Comparison of ENCODE assay signal across 8 cellular contexts in genomic region chr12:54207539-54208267, GRCh38.
A peak's percentile ranks its signal among the peaks of the same experiment; 100 is the strongest.
DNase-seq lines count a peak whose midpoint lies in the region; ATAC-seq and TF ChIP-seq lines count a peak whose summit lies in the region.

No MANE protein-coding gene starts in this region.

- ATAC-seq in GM21515 (IDR thresholded peaks at IDR 0.05; ENCODE audit: unreplicated experiment) (peak; percentile 73), HG02973 (IDR thresholded peaks at IDR 0.05; ENCODE audit: unreplicated experiment) (no peak)

- DNase-seq in COLO668 (lab: John Stamatoyannopoulos, UW; ENCODE audit: unreplicated experiment) (peak; percentile 54), NCI-H1048 (lab: John Stamatoyannopoulos, UW) (peak; percentile 49), T1000 (lab: John Stamatoyannopoulos, UW) (peak; percentile 99), astrocyte of the spinal cord (ENCODE audit: low read depth, low spot score) (peak; percentile 56), iris pigment epithelial cell (ENCODE audit: low read depth) (peak; percentile 36)
- peak; percentile 86 to 88 for DNase-seq in stimulated activated CD4-positive, alpha-beta T cell treated with anti-CD3 and anti-CD28 coated beads, Interleukin-2, amount 100 ng/mL, for 24 hours

- no peak overlapping the region for H3K4me3 ChIP-seq in astrocyte of the spinal cord (ENCODE audit: low read depth, low read length)

- peak; percentile 99 for TF ChIP-seq CTCF in astrocyte of the spinal cord (IDR thresholded peaks at IDR 0.05; ENCODE audit: low read depth, low read length)

- in situ Hi-C loops in astrocyte of the spinal cord (cut with HindIII; ENCODE audit: low sequenced_read_pairs) = loop anchor here (25.0 kb wide), 1 partner anchor 155 kb away; the partner anchor contains the start of gene GPR84

Comparison
In these comparisons a context has a peak if more than half of its experiments do, and no peak if none do; other contexts are left out.
1. DNase-seq: peak in every context shown above with its lines; median percentile 99 in T1000; 87 in stimulated activated CD4-positive, alpha-beta T cell treated with anti-CD3 and anti-CD28 coated beads, Interleukin-2, amount 100 ng/mL, for 24 hours; 56 in astrocyte of the spinal cord; 54 in COLO668; 49 in NCI-H1048; 36 in iris pigment epithelial cell.